ENCODE assay signal across 12 cellular contexts in the genomic region with DNA sequence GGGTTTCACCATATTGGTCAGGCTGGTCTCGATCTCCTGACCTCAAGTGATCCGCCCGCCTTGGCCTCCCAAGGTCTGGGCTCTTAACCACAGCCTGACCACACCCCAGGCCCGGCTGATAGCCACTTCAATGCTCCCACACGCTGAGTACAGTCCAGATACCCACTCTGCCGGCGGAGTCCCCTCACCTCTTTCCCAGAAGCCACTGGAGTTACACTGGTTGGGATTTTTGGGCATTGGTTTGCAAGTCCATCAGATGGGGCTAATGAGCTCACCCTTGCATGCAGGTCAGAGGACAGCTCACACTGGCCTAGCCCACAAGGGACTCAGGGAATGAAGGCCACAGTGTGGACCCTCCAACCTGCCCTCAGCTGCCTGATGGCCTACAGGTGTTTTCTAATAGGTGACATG.
DNase-seq lines count a peak whose midpoint lies in the region; ATAC-seq, FAIRE-seq and TF ChIP-seq lines count a peak whose summit lies in the region.
"Had no signal": no experiment of that assay in that cellular context is flagged by ENCODE, and none has a peak within 500 bp of the region (broad histone marks: within the 10 kb centered on the region; RNA-seq: fewer than 3 reads in every experiment).

No MANE protein-coding gene starts in this region.

- intact Hi-C loops in activated CD4-positive, alpha-beta T cell treated with anti-CD3 and anti-CD28 coated beads, Interleukin-2, amount 10 ng/mL, durations not matched to agents 24 days and 14 days (cut with micrococcal nuclease), result loop anchor here (5.0 to 10.0 kb wide), 3 partner anchors 821 to 1386 kb away; a partner anchor contains a TSS
- intact Hi-C loops in K562 (cut with micrococcal nuclease), result loop anchor here (2.0 kb wide), 1 partner anchor 18 kb away; no protein-coding TSS in a partner anchor

- H3K27me3 ChIP-seq in K562 (ENCODE audit: control insufficient read depth in 2 of 2, insufficient read depth in 2 of 2, low read length in 2 of 2) (no peaks in the 10 kb centered on the region), brain microvascular endothelial cell (replicated peaks) (no peaks in the 10 kb centered on the region)
- H3K27me3 ChIP-seq: dorsolateral prefrontal cortex, MG63 had no signal

- TF ChIP-seq EP300 in K562 (IDR thresholded peaks at IDR 0.05; ENCODE audit: low read length), result no peak

- H3K4me2 ChIP-seq in K562 (ENCODE audit: insufficient read depth, low read length), result no peak overlapping the region

- H3K36me3 ChIP-seq in K562 (ENCODE audit: control insufficient read depth, insufficient read depth, low read length), result no peaks in the 10 kb centered on the region
- H3K36me3 ChIP-seq in brain microvascular endothelial cell (replicated peaks), result no peaks in the 10 kb centered on the region
- H3K36me3 ChIP-seq: MG63 had no signal

- H3K4me1 ChIP-seq in K562 (replicated peaks in 1 of 2; ENCODE audit: control insufficient read depth in 2 of 2, insufficient read depth in 2 of 2, low read length in 2 of 2), result peaks cover 73 to 82% of the 10 kb centered on the region in 2 experiments

- WGBS in K562 (ENCODE audit: insufficient coverage, low coverage, missing lambda C conversion rate), result 14% methylated on average over 7 of the region's 7 CpGs

- TF ChIP-seq CTCF in K562 (IDR thresholded peaks at IDR 0.05 in 2 of 3, conservative IDR thresholded peaks at IDR 0.05 in 1 of 3; ENCODE audit: insufficient read depth in 2 of 3, low read depth in 1 of 3, low read length in 3 of 3) (peak; percentile 21 to 47 (median 31); a peak in 3 of 6 replicates), brain microvascular endothelial cell (IDR thresholded peaks at IDR 0.05; ENCODE audit: low read depth, low read length, missing control alignments) (no peak)

- no peak for TF ChIP-seq POLR2A in K562 (conservative IDR thresholded peaks at IDR 0.05)

- H3K4me1 Mint-ChIP-seq in activated CD4-positive, alpha-beta T cell treated with anti-CD3 and anti-CD28 coated beads, Interleukin-2, amount 10 ng/mL, durations not matched to agents 24 days and 14 days, result peaks cover 82% of the 10 kb centered on the region

- no peaks in the 10 kb centered on the region for H3K79me2 ChIP-seq in K562 (ENCODE audit: control insufficient read depth, insufficient read depth, low read length)

- no peak overlapping the region for H2AFZ ChIP-seq in K562 (ENCODE audit: low read depth, low read length)

- no peak for DNase-seq in activated CD4-positive, alpha-beta T cell treated with anti-CD3 and anti-CD28 coated beads, Interleukin-2, amount 10 ng/mL, durations not matched to agents 24 days and 14 days
- DNase-seq in activated CD4-positive, alpha-beta T cell treated with anti-CD3 and anti-CD28 coated beads, Interleukin-2, amount 50 U/mL, for 4 hours, result no peak
- peak; percentile 38 for DNase-seq in MV-4-11 (lab: John Stamatoyannopoulos, UW)
- DNase-seq in K562 (ENCODE audit: extremely low read depth in 1 of 4, low spot score in 3 of 4), result peak; percentile 70 to 79 (median 75)
- no peak for DNase-seq in AML-193 (lab: John Stamatoyannopoulos, UW)
- no peak for DNase-seq in brain microvascular endothelial cell
- DNase-seq in iPS-NIHi7 (ENCODE audit: extremely low spot score), result no peak
- DNase-seq: MG63, NCI-H748 treated with DMSO at 0.1 percent for 48 hours had no signal

- CTCF ChIA-PET in K562 (lab: Yijun Ruan, JAX; ENCODE audit: low intra/inter-chr PET ratio), result interaction anchor here (0.5 kb wide), 1 partner anchor 55 kb away, joined by 3 read pairs; no protein-coding TSS in a partner anchor

- peak; percentile 75 for FAIRE-seq in K562 (lab: Jason Lieb, UNC)
- FAIRE-seq: A204.1 had no signal

- H3K27me3 Mint-ChIP-seq in activated CD4-positive, alpha-beta T cell treated with anti-CD3 and anti-CD28 coated beads, Interleukin-2, amount 10 ng/mL, durations not matched to agents 24 days and 14 days, result no peaks in the 10 kb centered on the region

- peak overlapping the region; percentile 96 for H3K27ac Mint-ChIP-seq in activated CD4-positive, alpha-beta T cell treated with anti-CD3 and anti-CD28 coated beads, Interleukin-2, amount 10 ng/mL, durations not matched to agents 24 days and 14 days

- peak overlapping the region in 1 of 2 experiments; percentile 39; a peak in 1 of 4 replicates for H3K9ac ChIP-seq in K562 (ENCODE audit: insufficient read depth in 1 of 2, low read depth in 2 of 2, low read length in 2 of 2)

- in situ Hi-C loops in K562 (cut with MboI), result no loop called here
- in situ Hi-C loops in brain microvascular endothelial cell (cut with HindIII; ENCODE audit: low pct_ligation_motif_present, low sequenced_read_pairs), result no loop called here

- no peaks in the 10 kb centered on the region for H3K9me3 Mint-ChIP-seq in activated CD4-positive, alpha-beta T cell treated with anti-CD3 and anti-CD28 coated beads, Interleukin-2, amount 10 ng/mL, durations not matched to agents 24 days and 14 days

- BruUV-seq in K562 (replicated peaks; lab: Mats Ljungman, UMichigan), result no TSS peak

- TF ChIP-seq RAD21 in K562 (CRISPR knock-in tag; conservative IDR thresholded peaks at IDR 0.05 in 1 of 2, IDR thresholded peaks at IDR 0.05 in 1 of 2), result peak in 1 of 2 experiments; percentile 27; a peak in 2 of 4 replicates

- POLR2A ChIA-PET in K562 (lab: Yijun Ruan, JAX), result interaction anchor here (0.8 to 1.6 kb wide), 3 partner anchors 9 to 34 kb away, joined by 3 to 6 read pairs (median 5); no protein-coding TSS in a partner anchor

- H3K27ac ChIP-seq in K562 (ENCODE audit: extremely low read depth, low read depth, low read length) (no peak overlapping the region), skin epidermis (peak overlapping the region in 18 of 21 experiments; percentile 28 to 97 (median 86)), brain microvascular endothelial cell (no peak overlapping the region)

- no peaks in the 10 kb centered on the region for H3K9me1 ChIP-seq in K562 (ENCODE audit: control insufficient read depth, insufficient read depth, low read length)

- H4K20me1 ChIP-seq in K562 (replicated peaks; ENCODE audit: control insufficient read depth, insufficient read depth, low read length), result no peaks in the 10 kb centered on the region

- H3K4me3 ChIP-seq in K562, result no peak overlapping the region
- H3K4me3 ChIP-seq in skin epidermis, result no peak overlapping the region
- H3K4me3 ChIP-seq in brain microvascular endothelial cell (ENCODE audit: low read depth, low read length), result no peak overlapping the region
- H3K4me3 ChIP-seq: dorsolateral prefrontal cortex, MG63 had no signal

- peak overlapping the region; percentile 85 for H3K4me3 Mint-ChIP-seq in activated CD4-positive, alpha-beta T cell treated with anti-CD3 and anti-CD28 coated beads, Interleukin-2, amount 10 ng/mL, durations not matched to agents 24 days and 14 days

- no peaks in the 10 kb centered on the region for H3K9me3 ChIP-seq in K562 (replicated peaks; ENCODE audit: control insufficient read depth, insufficient read depth, low read depth, low read length)
- H3K9me3 ChIP-seq: MG63 had no signal

- H3K36me3 Mint-ChIP-seq in activated CD4-positive, alpha-beta T cell treated with anti-CD3 and anti-CD28 coated beads, Interleukin-2, amount 10 ng/mL, durations not matched to agents 24 days and 14 days (ENCODE audit: low read depth), result peaks cover 25% of the 10 kb centered on the region

- peak; percentile 67 for ATAC-seq in K562

TF ChIP-seq in K562, 482 proteins besides CTCF, POLR2A, EP300 and RAD21 (continues in another document):
- TF ChIP-seq TCF3 (CRISPR knock-in tag; IDR thresholded peaks at IDR 0.05) (peak; percentile 46), BMI1 (IDR thresholded peaks at IDR 0.05; ENCODE audit: low read length) (no peak), CBFA2T3 (IDR thresholded peaks at IDR 0.05) (peak; percentile 64), ARID1B (IDR thresholded peaks at IDR 0.05) (peak; percentile 49), CBX3 (IDR thresholded peaks at IDR 0.05; ENCODE audit: borderline replicate concordance in 1 of 2, low read length in 2 of 2) (no peak), TBP (optimal IDR thresholded peaks at IDR 0.05; ENCODE audit: low read depth, low read length) (peak; percentile 40), ATF7 (IDR thresholded peaks at IDR 0.05) (peak; percentile 31; the same call in 1 of the 2 replicates), LCOR (CRISPR knock-in tag; IDR thresholded peaks at IDR 0.05) (peak; percentile 90), SRSF9 (IDR thresholded peaks at IDR 0.05; ENCODE audit: borderline replicate concordance, low read depth, low read length) (no peak), RCOR1 (IDR thresholded peaks at IDR 0.05; ENCODE audit: borderline replicate concordance in 1 of 2, low read depth in 2 of 2, low read length in 2 of 2) (peak in 1 of 2 experiments; percentile 65; a peak in 1 of 4 replicates)
- TF ChIP-seq, protein P1, sequence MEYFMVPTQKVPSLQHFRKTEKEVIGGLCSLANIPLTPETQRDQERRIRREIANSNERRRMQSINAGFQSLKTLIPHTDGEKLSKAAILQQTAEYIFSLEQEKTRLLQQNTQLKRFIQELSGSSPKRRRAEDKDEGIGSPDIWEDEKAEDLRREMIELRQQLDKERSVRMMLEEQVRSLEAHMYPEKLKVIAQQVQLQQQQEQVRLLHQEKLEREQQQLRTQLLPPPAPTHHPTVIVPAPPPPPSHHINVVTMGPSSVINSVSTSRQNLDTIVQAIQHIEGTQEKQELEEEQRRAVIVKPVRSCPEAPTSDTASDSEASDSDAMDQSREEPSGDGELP (CRISPR knock-in tag; IDR thresholded peaks at IDR 0.05; ENCODE audit: borderline replicate concordance), result peak; percentile 76; the same call in 1 of the 2 replicates
- TF ChIP-seq, protein P2, sequence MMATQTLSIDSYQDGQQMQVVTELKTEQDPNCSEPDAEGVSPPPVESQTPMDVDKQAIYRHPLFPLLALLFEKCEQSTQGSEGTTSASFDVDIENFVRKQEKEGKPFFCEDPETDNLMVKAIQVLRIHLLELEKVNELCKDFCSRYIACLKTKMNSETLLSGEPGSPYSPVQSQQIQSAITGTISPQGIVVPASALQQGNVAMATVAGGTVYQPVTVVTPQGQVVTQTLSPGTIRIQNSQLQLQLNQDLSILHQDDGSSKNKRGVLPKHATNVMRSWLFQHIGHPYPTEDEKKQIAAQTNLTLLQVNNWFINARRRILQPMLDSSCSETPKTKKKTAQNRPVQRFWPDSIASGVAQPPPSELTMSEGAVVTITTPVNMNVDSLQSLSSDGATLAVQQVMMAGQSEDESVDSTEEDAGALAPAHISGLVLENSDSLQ (IDR thresholded peaks at IDR 0.05), result peak; percentile 38; the same call in 1 of the 2 replicates
- TF ChIP-seq, protein P3, sequence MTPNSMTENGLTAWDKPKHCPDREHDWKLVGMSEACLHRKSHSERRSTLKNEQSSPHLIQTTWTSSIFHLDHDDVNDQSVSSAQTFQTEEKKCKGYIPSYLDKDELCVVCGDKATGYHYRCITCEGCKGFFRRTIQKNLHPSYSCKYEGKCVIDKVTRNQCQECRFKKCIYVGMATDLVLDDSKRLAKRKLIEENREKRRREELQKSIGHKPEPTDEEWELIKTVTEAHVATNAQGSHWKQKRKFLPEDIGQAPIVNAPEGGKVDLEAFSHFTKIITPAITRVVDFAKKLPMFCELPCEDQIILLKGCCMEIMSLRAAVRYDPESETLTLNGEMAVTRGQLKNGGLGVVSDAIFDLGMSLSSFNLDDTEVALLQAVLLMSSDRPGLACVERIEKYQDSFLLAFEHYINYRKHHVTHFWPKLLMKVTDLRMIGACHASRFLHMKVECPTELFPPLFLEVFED (CRISPR knock-in tag; conservative IDR thresholded peaks at IDR 0.05), result no peak

Comparison
In these comparisons a context has a peak if more than half of its experiments do, and no peak if none do; other contexts are left out.
1. DNase-seq: peak in MV-4-11 (single experiment) and K562 (4 of 4); none in activated CD4-positive, alpha-beta T cell treated with anti-CD3 and anti-CD28 coated beads, Interleukin-2, amount 10 ng/mL, durations not matched to agents 24 days and 14 days (single experiment), activated CD4-positive, alpha-beta T cell treated with anti-CD3 and anti-CD28 coated beads, Interleukin-2, amount 50 U/mL, for 4 hours (0 of 2), AML-193 (0 of 2), brain microvascular endothelial cell (single experiment) and iPS-NIHi7 (single experiment).
2. H3K27ac ChIP-seq: peak in skin epidermis (18 of 21); none in K562 (single experiment) and brain microvascular endothelial cell (single experiment).